In genomic region chr16:64975821-64976220, GRCh38 we compare ENCODE assay signal across 20 cellular contexts.
"Had no signal": no experiment of that assay in that cellular context is flagged by ENCODE, and none has a peak within 500 bp of the region (broad histone marks: within the 10 kb centered on the region; RNA-seq: fewer than 3 reads in every experiment).

No MANE protein-coding gene starts in this region.

- H3K4me3 Mint-ChIP-seq: activated B cell treated with CpG ODN at 0.5 μM for 24 hours; activated CD4-positive, alpha-beta T cell treated with anti-CD3 and anti-CD28 coated beads, Interleukin-2, amount 10 ng/mL, durations not matched to agents 24 days and 14 days; activated CD8-positive, alpha-beta T cell treated with anti-CD3 and anti-CD28 coated beads, Interleukin-2, amount 10 ng/mL, durations not matched to agents 7 days and 5 days; activated naive CD8-positive, alpha-beta T cell treated with anti-CD3 and anti-CD28 coated beads, Interleukin-2, amount 10 ng/mL, durations not matched to agents 7 days and 5 days; activated T-cell treated with anti-CD3 and anti-CD28 coated beads, Interleukin-2, amount 50 U/mL, for 24 hours; natural killer cell treated with Interleukin-12 subunit alpha and Interleukin-12 subunit beta and Interleukin-15 and Interleukin-18, amount 100 ng/mL, for 72 hours; stimulated activated naive CD8-positive, alpha-beta T cell treated with anti-CD3 and anti-CD28 coated beads, Interleukin-15, Interleukin-2, amounts not matched to agents 100 ng/mL and 50 ng/mL, for 24 hours had no signal

- H3K27ac Mint-ChIP-seq: activated B cell treated with CpG ODN at 0.5 μM for 24 hours; activated CD4-positive, alpha-beta T cell treated with anti-CD3 and anti-CD28 coated beads, Interleukin-2, amount 10 ng/mL, durations not matched to agents 24 days and 14 days; activated CD8-positive, alpha-beta T cell treated with anti-CD3 and anti-CD28 coated beads, Interleukin-2, amount 10 ng/mL, durations not matched to agents 7 days and 5 days; activated naive CD8-positive, alpha-beta T cell treated with anti-CD3 and anti-CD28 coated beads, Interleukin-2, amount 10 ng/mL, durations not matched to agents 7 days and 5 days; activated T-cell treated with anti-CD3 and anti-CD28 coated beads, Interleukin-2, amount 50 U/mL, for 24 hours; activated T-helper 2 cell treated with anti-CD3 and anti-CD28 coated beads, Interferon-gamma antibody, Interleukin-2, Interleukin-4, amounts not matched to agents 10 μg/mL and 5 μg/mL and 100 μg/mL, durations not matched to agents 14 hours and 24 hours and 36 hours; natural killer cell treated with Interleukin-12 subunit alpha and Interleukin-12 subunit beta and Interleukin-15 and Interleukin-18, amount 100 ng/mL, for 72 hours; stimulated activated naive CD8-positive, alpha-beta T cell treated with anti-CD3 and anti-CD28 coated beads, Interleukin-15, Interleukin-2, amounts not matched to agents 100 ng/mL and 50 ng/mL, for 24 hours had no signal

- H3K27ac ChIP-seq: body of pancreas, lower lobe of right lung, transverse colon, vagina had no signal

- H3K4me3 ChIP-seq: body of pancreas, lower lobe of right lung, transverse colon, vagina had no signal

- H3K9me3 ChIP-seq: body of pancreas, lower lobe of right lung, transverse colon, vagina had no signal

- ATAC-seq: activated CD8-positive, alpha-beta T cell treated with anti-CD3 and anti-CD28 coated beads, Interleukin-2, amount 10 ng/mL, durations not matched to agents 7 days and 5 days; body of pancreas; lower lobe of right lung; natural killer cell treated with Interleukin-12 subunit alpha and Interleukin-12 subunit beta and Interleukin-15 and Interleukin-18, amount 100 ng/mL, for 72 hours had no signal

- H3K27me3 Mint-ChIP-seq: activated B cell treated with CpG ODN at 0.5 μM for 24 hours; activated CD4-positive, alpha-beta T cell treated with anti-CD3 and anti-CD28 coated beads, Interleukin-2, amount 10 ng/mL, durations not matched to agents 24 days and 14 days; activated naive CD8-positive, alpha-beta T cell treated with anti-CD3 and anti-CD28 coated beads, Interleukin-2, amount 10 ng/mL, durations not matched to agents 7 days and 5 days; activated T-cell treated with anti-CD3 and anti-CD28 coated beads, Interleukin-2, amount 50 U/mL, for 24 hours; natural killer cell treated with Interleukin-12 subunit alpha and Interleukin-12 subunit beta and Interleukin-15 and Interleukin-18, amount 100 ng/mL, for 72 hours; stimulated activated naive CD8-positive, alpha-beta T cell treated with anti-CD3 and anti-CD28 coated beads, Interleukin-15, Interleukin-2, amounts not matched to agents 100 ng/mL and 50 ng/mL, for 24 hours had no signal

- H3K27me3 ChIP-seq: body of pancreas, transverse colon, vagina had no signal

- H3K4me1 Mint-ChIP-seq: activated B cell treated with CpG ODN at 0.5 μM for 24 hours; activated CD4-positive, alpha-beta T cell treated with anti-CD3 and anti-CD28 coated beads, Interleukin-2, amount 10 ng/mL, durations not matched to agents 24 days and 14 days; activated naive CD8-positive, alpha-beta T cell treated with anti-CD3 and anti-CD28 coated beads, Interleukin-2, amount 10 ng/mL, durations not matched to agents 7 days and 5 days had no signal

- H3K36me3 Mint-ChIP-seq: activated naive CD8-positive, alpha-beta T cell treated with anti-CD3 and anti-CD28 coated beads, Interleukin-2, amount 10 ng/mL, durations not matched to agents 7 days and 5 days had no signal

- DNase-seq: activated B cell treated with CpG ODN at 0.5 μM for 24 hours; activated CD4-positive, alpha-beta T cell treated with anti-CD3 and anti-CD28 coated beads, Interleukin-2, amount 10 ng/mL, durations not matched to agents 24 days and 14 days; activated CD8-positive, alpha-beta T cell treated with anti-CD3 and anti-CD28 coated beads, Interleukin-2, amount 10 ng/mL, durations not matched to agents 7 days and 5 days; activated naive CD4-positive, alpha-beta T cell treated with Interleukin-2 at 50 U/mL for 16 hours; activated naive CD8-positive, alpha-beta T cell treated with anti-CD3 and anti-CD28 coated beads, Interleukin-2, amount 10 ng/mL, durations not matched to agents 7 days and 5 days; activated T-cell treated with anti-CD3 and anti-CD28 coated beads, Interleukin-2, amount 50 U/mL, for 24 hours; body of pancreas; caudate nucleus; erythroblast; foreskin melanocyte; hypothalamus; lower lobe of right lung; nucleus accumbens; T-helper 1 cell; T-helper 9 cell; transverse colon had no signal

- H3K4me1 ChIP-seq: body of pancreas, lower lobe of right lung, transverse colon, vagina had no signal
